35 cellular contexts compared by ENCODE assay signal in genomic region chr4:15673337-15673736, GRCh38.
"Had no signal": no experiment of that assay in that cellular context is flagged by ENCODE, and none has a peak within 500 bp of the region (broad histone marks: within the 10 kb centered on the region; RNA-seq: fewer than 3 reads in every experiment).

No MANE protein-coding gene starts in this region.

- H3K27ac Mint-ChIP-seq: activated CD4-positive, alpha-beta memory T cell treated with anti-CD3 and anti-CD28 coated beads for 36 hours; activated naive CD4-positive, alpha-beta T cell treated with anti-CD3 and anti-CD28 coated beads for 36 hours; activated naive CD8-positive, alpha-beta T cell; activated naive CD8-positive, alpha-beta T cell treated with anti-CD3 and anti-CD28 coated beads, Interleukin-2, amount 50 U/mL, for 24 hours; activated T-helper 1 cell treated with anti-CD3 and anti-CD28 coated beads, Interleukin-12 subunit alpha, Interleukin-12 subunit beta, Interleukin-2, Interleukin-4 antibody, amounts not matched to agents 30 ng/mL and 10 ng/mL and 1 ng/mL, durations not matched to agents 14 hours and 24 hours and 36 hours had no signal

- ATAC-seq: activated naive CD8-positive, alpha-beta T cell treated with anti-CD3 and anti-CD28 coated beads, Interleukin-2, amount 50 U/mL, for 24 hours; activated T-cell treated with anti-CD3 and anti-CD28 coated beads, Interleukin-2, amount 50 U/mL, for 4 hours; PC-3; Right ventricle myocardium inferior had no signal

- H3K4me3 ChIP-seq: Peyer's patch had no signal

- H3K27me3 Mint-ChIP-seq: activated B cell treated with CpG ODN at 0.5 μM for 24 hours; activated CD4-positive, alpha-beta memory T cell treated with anti-CD3 and anti-CD28 coated beads for 36 hours; activated naive CD8-positive, alpha-beta T cell; activated naive CD8-positive, alpha-beta T cell treated with anti-CD3 and anti-CD28 coated beads, Interleukin-2, amount 50 U/mL, for 24 hours; brain had no signal

- H3K9me3 ChIP-seq: Peyer's patch had no signal

- H3K4me3 Mint-ChIP-seq: activated B cell treated with CpG ODN at 0.5 μM for 24 hours; activated CD4-positive, alpha-beta memory T cell treated with anti-CD3 and anti-CD28 coated beads for 36 hours; activated naive CD4-positive, alpha-beta T cell treated with anti-CD3 and anti-CD28 coated beads for 36 hours; activated naive CD8-positive, alpha-beta T cell; activated naive CD8-positive, alpha-beta T cell treated with anti-CD3 and anti-CD28 coated beads, Interleukin-2, amount 50 U/mL, for 24 hours; activated T-cell treated with anti-CD3 and anti-CD28 coated beads, Interleukin-2, amount 50 U/mL, for 4 hours; activated T-helper 1 cell treated with anti-CD3 and anti-CD28 coated beads, Interleukin-12 subunit alpha, Interleukin-12 subunit beta, Interleukin-2, Interleukin-4 antibody, amounts not matched to agents 30 ng/mL and 10 ng/mL and 1 ng/mL, durations not matched to agents 14 hours and 24 hours and 36 hours; brain had no signal

- H3K4me1 ChIP-seq: Peyer's patch had no signal

- H3K36me3 ChIP-seq: Peyer's patch had no signal

- H3K27me3 ChIP-seq: Peyer's patch had no signal

- H3K36me3 Mint-ChIP-seq: activated naive CD8-positive, alpha-beta T cell; brain had no signal

- H3K27ac ChIP-seq: Peyer's patch, VCaP had no signal

- H3K9me3 Mint-ChIP-seq: activated B cell treated with CpG ODN at 0.5 μM for 24 hours; activated CD4-positive, alpha-beta memory T cell treated with anti-CD3 and anti-CD28 coated beads for 36 hours; activated naive CD4-positive, alpha-beta T cell treated with anti-CD3 and anti-CD28 coated beads for 36 hours; activated naive CD8-positive, alpha-beta T cell treated with anti-CD3 and anti-CD28 coated beads, Interleukin-2, amount 50 U/mL, for 24 hours; activated T-cell treated with anti-CD3 and anti-CD28 coated beads, Interleukin-2, amount 50 U/mL, for 4 hours; activated T-helper 1 cell treated with anti-CD3 and anti-CD28 coated beads, Interleukin-12 subunit alpha, Interleukin-12 subunit beta, Interleukin-2, Interleukin-4 antibody, amounts not matched to agents 30 ng/mL and 10 ng/mL and 1 ng/mL, durations not matched to agents 14 hours and 24 hours and 36 hours; brain had no signal

- FAIRE-seq: bronchial epithelial cell had no signal

- DNase-seq: activated B cell treated with CpG ODN at 0.5 μM for 24 hours; activated CD4-positive, alpha-beta memory T cell treated with anti-CD3 and anti-CD28 coated beads for 36 hours; activated CD4-positive, alpha-beta T cell treated with anti-CD3 and anti-CD28 coated beads for 4 hours; activated CD4-positive, alpha-beta T cell treated with anti-CD3 and anti-CD28 coated beads, Interleukin-2, amount 50 U/mL, for 1 hour; activated CD4-positive, CD25-positive, alpha-beta regulatory T cell treated with anti-CD3 and anti-CD28 coated beads, Interleukin-2, amount 50 U/mL, for 72 hours; activated CD8-positive, alpha-beta memory T cell treated with anti-CD3 and anti-CD28 coated beads, Interleukin-2, amount 50 U/mL, for 4 hours; activated gamma-delta T cell treated with Interleukin-2 at 50 U/mL for 16 hours; activated naive CD4-positive, alpha-beta T cell treated with anti-CD3 and anti-CD28 coated beads for 36 hours; activated naive CD8-positive, alpha-beta T cell treated with anti-CD3 and anti-CD28 coated beads, Interleukin-2, amount 50 U/mL, for 24 hours; activated T-cell treated with anti-CD3 and anti-CD28 coated beads for 4 hours; activated T-cell treated with anti-CD3 and anti-CD28 coated beads, Interleukin-2, amount 50 U/mL, for 4 hours; anterior cingulate cortex; caudate nucleus; NCI-H1105; NCI-H1417 treated with DMSO at 0.1 percent for 48 hours; NCI-H187 treated with DMSO at 0.1 percent for 48 hours; NCI-H2081; NCI-H226; NCI-H446 treated with DMSO at 0.1 percent for 48 hours; NCI-H524 treated with DMSO at 0.1 percent for 48 hours; NCI-H748 treated with DMSO at 0.1 percent for 48 hours; NK-92 treated with Interleukin-12 subunit alpha and Interleukin-12 subunit beta, amount 100 ng/mL, for 24 hours; PC-3; Peyer's patch; RPMI8226; SW 1271; T-helper 1 cell; T-helper 2 cell; T-helper 9 cell had no signal
